ENCODE assay signal across 17 cellular contexts in genomic region chr11:76735841-76736240, GRCh38.
"Had no signal": no experiment of that assay in that cellular context is flagged by ENCODE, and none has a peak within 500 bp of the region (broad histone marks: within the 10 kb centered on the region; RNA-seq: fewer than 3 reads in every experiment).

No MANE protein-coding gene starts in this region.

- H3K27me3 Mint-ChIP-seq: activated naive CD4-positive, alpha-beta T cell treated with anti-CD3 and anti-CD28 coated beads, Interleukin-2, amount 50 U/mL, for 24 hours had no signal

- H3K4me1 Mint-ChIP-seq: activated naive CD4-positive, alpha-beta T cell treated with anti-CD3 and anti-CD28 coated beads, Interleukin-2, amount 50 U/mL, for 24 hours had no signal

- ATAC-seq: activated T-cell treated with anti-CD3 and anti-CD28 coated beads, Interleukin-2, amount 50 U/mL, for 72 hours; left colon; lower lobe of right lung had no signal

- H3K9me3 ChIP-seq: lower lobe of right lung, thyroid gland had no signal

- H3K4me3 ChIP-seq: hepatocyte, lower lobe of right lung, thyroid gland had no signal

- H3K36me3 Mint-ChIP-seq: activated naive CD4-positive, alpha-beta T cell treated with anti-CD3 and anti-CD28 coated beads, Interleukin-2, amount 50 U/mL, for 24 hours had no signal

- DNase-seq: activated CD4-positive, CD25-positive, alpha-beta regulatory T cell treated with anti-CD3 and anti-CD28 coated beads, Interleukin-2, amount 50 U/mL, for 72 hours; activated effector memory CD4-positive, alpha-beta T cell treated with anti-CD3 and anti-CD28 coated beads, Interleukin-2, amount 50 U/mL, for 16 hours; activated T-cell treated with anti-CD3 and anti-CD28 coated beads, Interleukin-2, amount 50 U/mL, for 72 hours; effector CD8-positive, alpha-beta T cell; left colon; lower lobe of right lung; midbrain; occipital lobe; stimulated activated CD4-positive, alpha-beta T cell treated with anti-CD3 and anti-CD28 coated beads, Interleukin-12 subunit alpha, Interleukin-12 subunit beta, amount 100 ng/mL, for 4 hours; stimulated activated CD4-positive, alpha-beta T cell treated with anti-CD3 and anti-CD28 coated beads, Interleukin-1b, Interleukin-23, amount 100 ng/mL, for 48 hours; stimulated activated naive CD4-positive, alpha-beta T cell treated with Interleukin-2 at 50 U/mL for 16 hours had no signal

- H3K27ac ChIP-seq: hepatocyte, lower lobe of right lung, thyroid gland had no signal

- H2AFZ ChIP-seq: hepatocyte had no signal

- H3K27me3 ChIP-seq: hepatocyte, thyroid gland had no signal

- H3K27ac Mint-ChIP-seq: activated naive CD4-positive, alpha-beta T cell treated with anti-CD3 and anti-CD28 coated beads, Interleukin-2, amount 50 U/mL, for 24 hours; activated T-cell treated with anti-CD3 and anti-CD28 coated beads, Interleukin-2, amount 50 U/mL, for 72 hours; dendritic cell treated with granulocyte-macrophage colony-stimulating factor and Interleukin-4, amounts not matched to agents 40 ng/mL and 50 ng/mL, for 4 days; T-helper 1 cell treated with Interleukin-12 subunit alpha and Interleukin-12 subunit beta and Interleukin-4 antibody, amounts not matched to agents 30 μg/mL and 1 μg/mL, for 36 hours had no signal

- H3K4me3 Mint-ChIP-seq: activated naive CD4-positive, alpha-beta T cell treated with anti-CD3 and anti-CD28 coated beads, Interleukin-2, amount 50 U/mL, for 24 hours; activated T-cell treated with anti-CD3 and anti-CD28 coated beads, Interleukin-2, amount 50 U/mL, for 72 hours; dendritic cell treated with granulocyte-macrophage colony-stimulating factor and Interleukin-4, amounts not matched to agents 40 ng/mL and 50 ng/mL, for 4 days; nephron; T-helper 1 cell treated with Interleukin-12 subunit alpha and Interleukin-12 subunit beta and Interleukin-4 antibody, amounts not matched to agents 30 μg/mL and 1 μg/mL, for 36 hours had no signal

- H3K9me3 Mint-ChIP-seq: activated naive CD4-positive, alpha-beta T cell treated with anti-CD3 and anti-CD28 coated beads, Interleukin-2, amount 50 U/mL, for 24 hours; activated T-cell treated with anti-CD3 and anti-CD28 coated beads, Interleukin-2, amount 50 U/mL, for 72 hours; dendritic cell treated with granulocyte-macrophage colony-stimulating factor and Interleukin-4, amounts not matched to agents 40 ng/mL and 50 ng/mL, for 4 days; nephron; T-helper 1 cell treated with Interleukin-12 subunit alpha and Interleukin-12 subunit beta and Interleukin-4 antibody, amounts not matched to agents 30 μg/mL and 1 μg/mL, for 36 hours had no signal

- H3K36me3 ChIP-seq: lower lobe of right lung, thyroid gland had no signal
